7 cellular contexts compared by ENCODE assay signal in the genomic region with DNA sequence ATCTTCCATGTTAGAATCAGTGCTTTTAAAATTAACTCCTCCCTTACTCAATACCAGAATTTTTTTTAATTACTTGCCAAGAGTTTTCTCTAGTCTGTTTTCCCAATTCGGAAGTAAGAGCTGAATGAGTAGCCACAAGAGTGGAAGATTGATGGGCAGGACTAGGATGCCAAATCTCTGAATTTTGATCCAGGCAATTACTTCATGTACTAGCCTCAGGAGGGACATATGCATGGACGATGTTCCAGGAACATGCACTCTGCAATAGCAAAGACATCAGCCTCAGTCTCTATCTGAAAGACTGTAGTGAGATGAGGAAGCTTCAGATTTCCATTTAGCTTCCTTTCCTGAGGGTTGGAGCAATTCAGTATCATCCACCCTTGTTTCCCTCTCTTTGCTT.
"Had no signal": no experiment of that assay in that cellular context is flagged by ENCODE, and none has a peak within 500 bp of the region (broad histone marks: within the 10 kb centered on the region; RNA-seq: fewer than 3 reads in every experiment).

No MANE protein-coding gene starts in this region.

- H3K27ac ChIP-seq: HL-60 had no signal

- H3K4me1 Mint-ChIP-seq: IgD-negative memory B cell had no signal

- H3K4me3 ChIP-seq: K562 had no signal

- ATAC-seq: HepG2, K562 had no signal

- H3K27ac Mint-ChIP-seq: IgD-negative memory B cell had no signal

- H3K4me3 Mint-ChIP-seq: IgD-negative memory B cell had no signal

- DNase-seq: IMR-90, KBM-7, KG1 had no signal

- H3K36me3 Mint-ChIP-seq: IgD-negative memory B cell had no signal
